Comparison of ENCODE assay signal across 1 cellular context in the genomic region with DNA sequence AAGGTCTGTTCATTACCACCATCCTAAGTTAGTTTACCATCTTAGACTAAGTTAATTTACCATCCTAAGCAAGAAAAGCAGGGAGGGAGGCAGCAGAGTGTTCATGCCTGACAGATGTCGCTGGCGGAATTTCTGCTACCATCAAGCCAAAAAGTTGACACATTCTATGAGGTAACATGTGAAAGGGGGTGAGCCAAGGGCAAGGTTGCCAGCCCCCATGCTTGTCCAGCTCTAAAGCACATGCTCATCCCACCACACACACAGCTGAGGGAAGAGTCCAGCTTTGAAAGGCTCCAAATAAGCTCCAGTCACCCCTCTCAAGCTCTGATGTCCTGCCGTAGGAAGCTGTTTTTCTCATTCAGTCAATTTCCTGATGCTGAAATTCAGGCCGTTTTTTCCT.
TF ChIP-seq lines count a peak whose summit lies in the region.

No MANE protein-coding gene starts in this region.

TF ChIP-seq in GM12878, 131 proteins besides CTCF, POLR2A, EP300 and RAD21:
- TF ChIP-seq POLR2AphosphoS5 (IDR thresholded peaks at IDR 0.05; ENCODE audit: low read length) (0 out of 2 replicates have a peak, but pooled peaks have one; percentile 10), SP1 (IDR thresholded peaks at IDR 0.05; ENCODE audit: low read depth, low read length) (no peak)
